In the genomic region with DNA sequence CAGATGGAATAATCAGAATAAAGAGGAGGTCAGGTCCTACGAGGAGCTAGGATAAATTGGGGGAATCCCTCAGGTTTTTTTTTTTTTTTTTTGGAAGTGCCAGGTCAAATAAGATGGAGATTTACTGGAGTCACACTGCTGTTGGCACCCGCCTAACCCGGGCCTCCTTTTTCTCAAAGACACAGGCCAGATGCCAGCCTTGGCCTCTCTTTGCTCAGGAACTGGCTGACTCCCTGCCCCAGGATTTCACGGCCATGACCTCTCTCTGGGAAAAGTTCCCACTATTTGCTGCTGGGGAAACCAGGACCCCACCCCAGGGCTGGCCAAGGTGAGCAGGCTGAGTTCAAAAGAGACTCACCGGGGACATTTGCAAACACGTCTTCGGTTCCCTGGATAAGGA, we compare ENCODE assay signal across 22 cellular contexts. TPM values are rescaled to one million over a fixed set of nuclear protein-coding genes. Genes with fewer than 3 reads are reported as not detected.
DNase-seq lines count a peak whose midpoint lies in the region; ATAC-seq and TF ChIP-seq lines count a peak whose summit lies in the region.
"Had no signal": no experiment of that assay in that cellular context is flagged by ENCODE, and none has a peak within 500 bp of the region (broad histone marks: within the 10 kb centered on the region; RNA-seq: fewer than 3 reads in every experiment).

No MANE protein-coding gene starts in this region.

- H3K36me3 ChIP-seq in heart left ventricle (no peaks in the 10 kb centered on the region), spleen (peaks cover 0 to 7% (median 0%) of the 10 kb centered on the region in 6 donors)

- TF ChIP-seq POLR2A in heart left ventricle (IDR thresholded peaks at IDR 0.05) (no peak), spleen (IDR thresholded peaks at IDR 0.05) (no peak)

- DNase-seq in DMS 273 (lab: John Stamatoyannopoulos, UW; ENCODE audit: unreplicated experiment) (peak; percentile 31), DMS 273 treated with DMSO at 0.1 percent for 48 hours (lab: John Stamatoyannopoulos, UW) (no peak), heart left ventricle (peak in 4 of 5 donors; percentile 56 to 83 (median 72)), spleen (peak; percentile 75), NCI-H2196 (lab: John Stamatoyannopoulos, UW; ENCODE audit: unreplicated experiment) (no peak), inferior parietal cortex (ENCODE audit: extremely low spot score) (no peak)
- DNase-seq: activated effector memory CD4-positive, alpha-beta T cell treated with Interleukin-2 at 50 U/mL for 16 hours; cerebellar nuclear complex; effector CD4-positive, alpha-beta T cell; NCI-H1694; NCI-H226; stimulated activated naive CD4-positive, alpha-beta T cell treated with Interleukin-2 at 50 U/mL for 16 hours had no signal

- ATAC-seq in heart left ventricle (peak; percentile 64 to 90 (median 84)), GM18873 (IDR thresholded peaks at IDR 0.05; ENCODE audit: low FRiP score, unreplicated experiment) (no peak)
- ATAC-seq: HepG2, Panc1 had no signal

- H3K27me3 ChIP-seq in heart left ventricle (peaks cover 16 to 50% (median 37%) of the 10 kb centered on the region in 9 donors), spleen (replicated peaks in 1 of 7) (peaks cover 0 to 52% (median 38%) of the 10 kb centered on the region in 7 donors)

- H3K4me3 ChIP-seq in heart left ventricle: peak overlapping the region in 3 of 12 donors; percentile 9 to 51 (median 38)
- peak overlapping the region; percentile 43 to 77 (median 48) for H3K4me3 ChIP-seq in spleen

- H3K27ac ChIP-seq in VCaP (peak overlapping the region; percentile 11; the same call in 1 of the 2 replicates), heart left ventricle (peak overlapping the region in 6 of 12 donors; percentile 8 to 63 (median 48)), spleen (peak overlapping the region; percentile 75 to 94 (median 86))
- H3K27ac ChIP-seq: 22Rv1, parathyroid adenoma had no signal

- intact Hi-C loops in heart left ventricle (cut with DNase I): no loop called here
- intact Hi-C loops in spleen (cut with DNase I; ENCODE audit: low total_unique reads): no loop called here

- TF ChIP-seq CTCF in VCaP (conservative IDR thresholded peaks at IDR 0.05) (no peak), heart left ventricle (IDR thresholded peaks at IDR 0.05) (no peak), spleen (IDR thresholded peaks at IDR 0.05 in 8 of 11, conservative IDR thresholded peaks at IDR 0.05 in 3 of 11) (no peak)

- 16 to 22% (median 19%) methylated on average over 7 of the region's 7 CpGs for WGBS in heart left ventricle, 4 donors
- WGBS in spleen, 5 donors: 49 to 71% (median 58%) methylated on average over 7 of the region's 7 CpGs

- H3K4me1 ChIP-seq in heart left ventricle (peaks cover 0 to 46% (median 31%) of the 10 kb centered on the region in 12 donors), spleen (peaks cover 20 to 96% (median 65%) of the 10 kb centered on the region in 6 donors)
- H3K4me1 ChIP-seq: parathyroid adenoma had no signal

- H3K9me3 ChIP-seq in heart left ventricle (no peaks in the 10 kb centered on the region), spleen (no peaks in the 10 kb centered on the region)

RNA-seq across cellular contexts. Expression of a gene that starts 2.5 kb away (rescaled TPM):
- total RNA-seq in heart left ventricle: 10 to 100 TPM in 1 of 9 donors, 1 to 10 TPM in 1, under 1 TPM in 6, not detected in 1; 0.24 to 11.1 (median 0.43) TPM
- polyA plus RNA-seq in heart left ventricle: under 1 TPM; 0.33 to 0.65 TPM
- 100 to 1,000 TPM in 4 of 7 donors, 10 to 100 TPM in 3; 91.2 to 182 (median 111) TPM for total RNA-seq in spleen
- 10 to 100 TPM; 14.2 to 47.8 (median 21.4) TPM for polyA plus RNA-seq in spleen
- total RNA-seq: fibroblast of lung, H9, HepG2, lung microvascular endothelial cell had no signal
- polyA plus RNA-seq: BJ, fibroblast of lung had no signal

Comparison
In these comparisons a context has a peak if more than half of its experiments do, and no peak if none do; other contexts are left out.
1. DNase-seq: peak in DMS 273 (single experiment), heart left ventricle (4 of 5) and spleen (single experiment); none in DMS 273 treated with DMSO at 0.1 percent for 48 hours (single experiment), NCI-H2196 (single experiment) and inferior parietal cortex (single experiment).
2. RNA of a gene that starts 2.5 kb away (total RNA-seq): 91.2 to 182 TPM in spleen; 0.24 to 11.1 TPM in heart left ventricle; every median in the first group is over 4 times any median in the second.